In the genomic region with DNA sequence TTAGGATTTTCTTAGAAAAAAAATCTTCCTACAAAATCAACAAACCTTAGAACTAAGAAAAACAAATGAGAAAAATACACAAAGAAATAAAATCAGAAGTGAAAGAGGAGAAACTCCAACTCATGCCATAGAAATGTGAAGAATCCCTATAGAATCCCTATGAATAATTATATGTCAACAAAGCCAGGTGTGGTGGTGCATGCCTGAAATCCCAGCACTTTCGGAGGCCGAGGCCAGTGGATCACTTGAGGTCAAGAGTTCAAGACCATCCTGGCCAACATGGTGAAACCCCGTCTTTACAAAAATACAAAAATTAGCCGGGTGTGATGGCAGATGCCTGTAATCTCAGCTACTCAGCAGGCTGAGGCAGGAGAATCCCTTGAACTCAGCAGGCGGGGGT, we compare ENCODE assay signal across 17 cellular contexts. TPM values are rescaled to one million over a fixed set of nuclear protein-coding genes. Genes with fewer than 3 reads are reported as not detected.
A peak's percentile ranks its signal among the peaks of the same experiment; 100 is the strongest.
DNase-seq lines count a peak whose midpoint lies in the region; ATAC-seq, FAIRE-seq and TF ChIP-seq lines count a peak whose summit lies in the region.
"Had no signal": no experiment of that assay in that cellular context is flagged by ENCODE, and none has a peak within 500 bp of the region (broad histone marks: within the 10 kb centered on the region; RNA-seq: fewer than 3 reads in every experiment).

No MANE protein-coding gene starts in this region.

- TF ChIP-seq POLR2A in H54 (IDR thresholded peaks at IDR 0.05; ENCODE audit: low read depth, low read length): no peak

- H4K20me1 ChIP-seq in osteoblast (ENCODE audit: insufficient read depth, low read length): no peaks in the 10 kb centered on the region

- no peak overlapping the region for H2AFZ ChIP-seq in osteoblast (ENCODE audit: low read length)

- H3K27ac Mint-ChIP-seq in endodermal cell: peak overlapping the region; percentile 90
- H3K27ac Mint-ChIP-seq: T-helper 2 cell treated with Interferon-gamma antibody and Interleukin-4, amounts not matched to agents 5 μg/mL and 100 μg/mL, for 36 hours had no signal

- no peaks in the 10 kb centered on the region for H3K4me1 ChIP-seq in endodermal cell (ENCODE audit: control insufficient read depth, insufficient read depth, low read length)
- H3K4me1 ChIP-seq in osteoblast (ENCODE audit: insufficient read depth, low read length): peaks cover 21% of the 10 kb centered on the region
- H3K4me1 ChIP-seq: heart left ventricle, stomach, uterus had no signal

- H3K36me3 Mint-ChIP-seq in endodermal cell (ENCODE audit: low read depth): peaks cover 71% of the 10 kb centered on the region

- H3K9me3 ChIP-seq in endodermal cell (ENCODE audit: control insufficient read depth, low read length): no peaks in the 10 kb centered on the region
- no peaks in the 10 kb centered on the region for H3K9me3 ChIP-seq in osteoblast (ENCODE audit: low read depth, low read length)
- H3K9me3 ChIP-seq: stomach, uterus had no signal

- peak; percentile 85 for FAIRE-seq in H54 (lab: Jason Lieb, UNC)

- H3K4me2 ChIP-seq in osteoblast (ENCODE audit: insufficient read depth, low read length): peak overlapping the region; percentile 46

- WGBS in endodermal cell (ENCODE audit: insufficient coverage in 1 of 2, insufficient read length in 1 of 2), 2 experiments: 47 to 73% methylated on average over 2 to 5 of the region's 5 CpGs

- H3K36me3 ChIP-seq in endodermal cell (ENCODE audit: control insufficient read depth, insufficient read depth, low read length) (peaks cover 30% of the 10 kb centered on the region), osteoblast (ENCODE audit: insufficient read depth, low read length) (no peaks in the 10 kb centered on the region)
- H3K36me3 ChIP-seq: heart left ventricle, uterus had no signal

- H3K4me3 ChIP-seq in endodermal cell (ENCODE audit: low read length) (no peak overlapping the region), osteoblast (ENCODE audit: insufficient read depth, low read length) (no peak overlapping the region)
- H3K4me3 ChIP-seq: heart left ventricle, stomach, uterus had no signal

- peaks cover 6% of the 10 kb centered on the region for H3K9me3 Mint-ChIP-seq in endodermal cell

- no peak for TF ChIP-seq CTCF in endodermal cell (conservative IDR thresholded peaks at IDR 0.05)
- TF ChIP-seq CTCF in osteoblast (IDR thresholded peaks at IDR 0.05; ENCODE audit: extremely low read depth, low read depth, low read length): no peak

- DNase-seq in H54 (ENCODE audit: insufficient read length, low spot score) (no peak), RPMI7951 (ENCODE audit: low read depth) (peak; percentile 60), endodermal cell (no peak), osteoblast (ENCODE audit: insufficient read length, low spot score, missing footprints) (no peak), NK-92 (lab: John Stamatoyannopoulos, UW; ENCODE audit: unreplicated experiment) (no peak)
- DNase-seq in activated T-cell treated with anti-CD3 and anti-CD28 coated beads, Interleukin-2, amount 50 U/mL, for 1 hour: no peak
- DNase-seq: activated CD4-positive, alpha-beta T cell treated with anti-CD3 and anti-CD28 coated beads for 4 hours; activated naive CD4-positive, alpha-beta T cell treated with anti-CD3 and anti-CD28 coated beads, Interleukin-2, amount 50 U/mL, for 16 hours; DND-41; heart left ventricle; NCI-H774; Right ventricle myocardium superior; stomach; uterus had no signal

- no peaks in the 10 kb centered on the region for H3K27me3 Mint-ChIP-seq in endodermal cell (ENCODE audit: insufficient read depth)

- H3K27ac ChIP-seq in endodermal cell (ENCODE audit: low read depth, low read length): no peak overlapping the region
- H3K27ac ChIP-seq in osteoblast (ENCODE audit: low read depth, low read length): peak overlapping the region; percentile 7
- H3K27ac ChIP-seq: C4-2B, heart left ventricle, stomach, uterus had no signal

- H3K4me1 Mint-ChIP-seq in endodermal cell: peaks cover 2% of the 10 kb centered on the region

- H3K79me2 ChIP-seq in osteoblast (ENCODE audit: insufficient read depth, low read length): no peaks in the 10 kb centered on the region

- no peak overlapping the region for H3K9ac ChIP-seq in endodermal cell (ENCODE audit: extremely low read depth, low read length, poor library complexity, severe bottlenecking)

- no peak for ATAC-seq in GM18502 (IDR thresholded peaks at IDR 0.05; ENCODE audit: poor library complexity, unreplicated experiment)
- ATAC-seq: heart left ventricle had no signal

- no peak overlapping the region for H3K4me3 Mint-ChIP-seq in endodermal cell
- H3K4me3 Mint-ChIP-seq: T-helper 2 cell treated with Interferon-gamma antibody and Interleukin-4, amounts not matched to agents 5 μg/mL and 100 μg/mL, for 36 hours had no signal

- no peaks in the 10 kb centered on the region for H3K27me3 ChIP-seq in endodermal cell (ENCODE audit: control insufficient read depth, insufficient read depth, low read length, poor library complexity, severe bottlenecking)
- no peaks in the 10 kb centered on the region for H3K27me3 ChIP-seq in osteoblast (ENCODE audit: insufficient read depth, low read length)
- H3K27me3 ChIP-seq: heart left ventricle, stomach, uterus had no signal

RNA-seq across cellular contexts. Expression of gene ACSM6, which starts 27.1 kb away (rescaled TPM):
- not detected in 2 replicates for total RNA-seq in RPMI7951 (2014; rRNA removed; shearing (Covaris generic))
- total RNA-seq in endodermal cell (not detected), osteoblast (not detected in 2 replicates)
- polyA plus RNA-seq in endodermal cell (2013, experiment 1 of 2): not detected
- polyA plus RNA-seq in endodermal cell (2013, experiment 2 of 2): not detected
- total RNA-seq: Right ventricle myocardium superior, uterus had no signal
- polyA plus RNA-seq: heart left ventricle had no signal
